ENCODE assay signal across 1 cellular context in genomic region chr14:38255408-38255672, GRCh38.
TF ChIP-seq lines count a peak whose summit lies in the region.

No MANE protein-coding gene starts in this region.

TF ChIP-seq in SK-N-SH treated with all-trans-retinoic acid at 6 μM for 48 hours, 23 proteins besides CTCF, POLR2A, EP300 and RAD21 (continued from another document):
- TF ChIP-seq CSRNP3 (CRISPR knock-in tag; IDR thresholded peaks at IDR 0.05) (no peak), TCF4 (CRISPR knock-in tag; IDR thresholded peaks at IDR 0.05; ENCODE audit: borderline replicate concordance) (no peak), ARNTL (CRISPR knock-in tag; IDR thresholded peaks at IDR 0.05; ENCODE audit: borderline replicate concordance, low read depth) (no peak), OSR1 (CRISPR knock-in tag; IDR thresholded peaks at IDR 0.05) (no peak)
TF ChIP-seq in SK-N-SH treated with all-trans-retinoic acid at 6 μM for 48 hours: peak in this region for 0.
